In genomic region chr2:134194519-134194918, GRCh38 we compare ENCODE assay signal across 23 cellular contexts.
"Had no signal": no experiment of that assay in that cellular context is flagged by ENCODE, and none has a peak within 500 bp of the region (broad histone marks: within the 10 kb centered on the region; RNA-seq: fewer than 3 reads in every experiment).

No MANE protein-coding gene starts in this region.

- H3K4me1 ChIP-seq: uterus had no signal

- H3K9me3 ChIP-seq: heart left ventricle, pancreas, tibial artery, upper lobe of left lung, uterus had no signal

- H3K27ac Mint-ChIP-seq: progenitor cell of endocrine pancreas had no signal

- ATAC-seq: esophagus mucosa; heart left ventricle; left colon; left ventricle myocardium superior; naive thymus-derived CD8-positive, alpha-beta T cell; right cardiac atrium had no signal

- H3K27me3 ChIP-seq: dorsolateral prefrontal cortex, heart left ventricle, pancreas, tibial artery, upper lobe of left lung, uterus had no signal

- H3K27me3 Mint-ChIP-seq: naive thymus-derived CD8-positive, alpha-beta T cell; progenitor cell of endocrine pancreas; stimulated activated naive CD8-positive, alpha-beta T cell treated with anti-CD3 and anti-CD28 coated beads, Interleukin-15, Interleukin-2, amounts not matched to agents 100 ng/mL and 50 ng/mL, for 24 hours had no signal

- DNase-seq: effector CD8-positive, alpha-beta T cell; heart left ventricle; hippocampal formation; left colon; left ventricle myocardium superior; mesendoderm; naive thymus-derived CD8-positive, alpha-beta T cell; occipital lobe; pancreas; right cardiac atrium; small intestine; stimulated activated CD4-positive, alpha-beta T cell treated with anti-CD3 and anti-CD28 coated beads, Interleukin-12 subunit alpha, Interleukin-12 subunit beta, amount 100 ng/mL, for 4 hours; stimulated activated CD4-positive, alpha-beta T cell treated with anti-CD3 and anti-CD28 coated beads, Interleukin-2, amount 100 ng/mL, for 48 hours; tibial artery; upper lobe of left lung; uterus had no signal

- H3K4me1 Mint-ChIP-seq: neural crest cell had no signal

- H3K27ac ChIP-seq: coronary artery, dorsolateral prefrontal cortex, heart left ventricle, pancreas, upper lobe of left lung, uterus had no signal

- H3K4me3 Mint-ChIP-seq: naive thymus-derived CD8-positive, alpha-beta T cell; neural crest cell; stimulated activated naive CD8-positive, alpha-beta T cell treated with anti-CD3 and anti-CD28 coated beads, Interleukin-15, Interleukin-2, amounts not matched to agents 100 ng/mL and 50 ng/mL, for 24 hours had no signal

- H3K36me3 ChIP-seq: heart left ventricle, pancreas, tibial artery, upper lobe of left lung, uterus had no signal

- H3K4me3 ChIP-seq: coronary artery, dorsolateral prefrontal cortex, heart left ventricle, lung, pancreas, tibial artery, upper lobe of left lung, uterus had no signal
